11 cellular contexts compared by ENCODE assay signal in genomic region chr3:4712109-4712508, GRCh38.
DNase-seq lines count a peak whose midpoint lies in the region; ATAC-seq and TF ChIP-seq lines count a peak whose summit lies in the region.
"Had no signal": no experiment of that assay in that cellular context is flagged by ENCODE, and none has a peak within 500 bp of the region (broad histone marks: within the 10 kb centered on the region; RNA-seq: fewer than 3 reads in every experiment).

No MANE protein-coding gene starts in this region.

- peak overlapping the region; percentile 87 for H3K27ac ChIP-seq in PC-9
- H3K27ac ChIP-seq in suprapubic skin = peak overlapping the region; percentile 20
- H3K27ac ChIP-seq: 22Rv1, pancreas had no signal

- no peak for TF ChIP-seq EP300 in suprapubic skin (IDR thresholded peaks at IDR 0.05)

- no peaks in the 10 kb centered on the region for H3K27me3 Mint-ChIP-seq in stimulated activated naive B cell treated with anti-CD40 and anti-IgM and Interleukin-4, amounts not matched to agents 10 μg/mL and 1 μg/mL and 100 μg/mL, for 72 hours
- H3K27me3 Mint-ChIP-seq in nephron progenitor cell (ENCODE audit: low read depth, poor library complexity) = no peaks in the 10 kb centered on the region
- H3K27me3 Mint-ChIP-seq: dendritic cell treated with granulocyte-macrophage colony-stimulating factor and Interleukin-4, amounts not matched to agents 40 ng/mL and 50 ng/mL, for 4 days had no signal

- H3K4me1 ChIP-seq in PC-9 (replicated peaks; ENCODE audit: insufficient read depth) = peaks cover 13% of the 10 kb centered on the region
- peaks cover 13% of the 10 kb centered on the region for H3K4me1 ChIP-seq in suprapubic skin

- POLR2A ChIA-PET in PC-9 (lab: Charles Lee; ENCODE audit: unreplicated experiment) = interaction anchor here (0.5 to 1.2 kb wide), 5 partner anchors 9 to 341 kb away, joined by 3 to 10 read pairs (median 6); partner anchors contain the start of gene BHLHE40

- H3K9me3 ChIP-seq in PC-9 (ENCODE audit: insufficient read depth, low read depth) = no peaks in the 10 kb centered on the region
- H3K9me3 ChIP-seq in suprapubic skin = no peaks in the 10 kb centered on the region
- H3K9me3 ChIP-seq: pancreas had no signal

- peaks cover 3% of the 10 kb centered on the region; the same call in 1 of the 2 replicates for H3F3A ChIP-seq in PC-9 (ENCODE audit: insufficient read depth, low read depth)

- no peak for TF ChIP-seq POLR2A in suprapubic skin (IDR thresholded peaks at IDR 0.05)

- intact Hi-C loops in PC-9 (cut with micrococcal nuclease; ENCODE audit: unreplicated experiment) = loop anchor here (1.0 to 5.0 kb wide), 2 partner anchors 410 to 485 kb away; partner anchors contain the start of gene ARL8B

- DNase-seq in DMS153 (lab: John Stamatoyannopoulos, UW) (peak; percentile 64), DMS153 treated with DMSO at 0.1 percent for 48 hours (lab: John Stamatoyannopoulos, UW; ENCODE audit: unreplicated experiment) (no peak), PC-9 (peak; percentile 69 to 91), fibroblast of peridontal ligament (ENCODE audit: extremely low read depth) (peak; percentile 70), suprapubic skin (ENCODE audit: low spot score in 2 of 2) (no peak), SHP77 treated with DMSO at 0.1 percent for 48 hours (lab: John Stamatoyannopoulos, UW) (no peak), nephron progenitor cell (no peak)
- DNase-seq in stimulated activated naive B cell treated with anti-CD40 and anti-IgM and Interleukin-4, amounts not matched to agents 10 μg/mL and 1 μg/mL and 100 μg/mL, for 72 hours = no peak

- H3K79me2 ChIP-seq in PC-9 (ENCODE audit: low read depth) = no peaks in the 10 kb centered on the region

- no peaks in the 10 kb centered on the region for H3K9me3 Mint-ChIP-seq in stimulated activated naive B cell treated with anti-CD40 and anti-IgM and Interleukin-4, amounts not matched to agents 10 μg/mL and 1 μg/mL and 100 μg/mL, for 72 hours
- H3K9me3 Mint-ChIP-seq in nephron progenitor cell = no peaks in the 10 kb centered on the region
- H3K9me3 Mint-ChIP-seq: dendritic cell treated with granulocyte-macrophage colony-stimulating factor and Interleukin-4, amounts not matched to agents 40 ng/mL and 50 ng/mL, for 4 days had no signal

- H2AFZ ChIP-seq in PC-9 = no peak overlapping the region

- H3K4me2 ChIP-seq in PC-9 = peak overlapping the region; percentile 70

- no peak overlapping the region for H3K4me3 Mint-ChIP-seq in stimulated activated naive B cell treated with anti-CD40 and anti-IgM and Interleukin-4, amounts not matched to agents 10 μg/mL and 1 μg/mL and 100 μg/mL, for 72 hours
- H3K4me3 Mint-ChIP-seq in nephron progenitor cell = no peak overlapping the region
- H3K4me3 Mint-ChIP-seq: dendritic cell treated with granulocyte-macrophage colony-stimulating factor and Interleukin-4, amounts not matched to agents 40 ng/mL and 50 ng/mL, for 4 days had no signal

- no peaks in the 10 kb centered on the region for H3K36me3 ChIP-seq in PC-9 (ENCODE audit: low read depth)
- H3K36me3 ChIP-seq in suprapubic skin = peaks cover under 1% of the 10 kb centered on the region
- H3K36me3 ChIP-seq: pancreas had no signal

- H4K20me1 ChIP-seq in PC-9 (ENCODE audit: insufficient read depth) = no peaks in the 10 kb centered on the region

- CTCF ChIA-PET in PC-9 (lab: Charles Lee) = interaction anchor here (0.6 to 1.9 kb wide), 17 partner anchors 9 to 485 kb away, joined by 3 to 54 read pairs (median 5); partner anchors contain the start of gene BHLHE40

- no peak overlapping the region for H3K27ac Mint-ChIP-seq in stimulated activated naive B cell treated with anti-CD40 and anti-IgM and Interleukin-4, amounts not matched to agents 10 μg/mL and 1 μg/mL and 100 μg/mL, for 72 hours
- H3K27ac Mint-ChIP-seq in nephron progenitor cell = no peak overlapping the region
- H3K27ac Mint-ChIP-seq: dendritic cell treated with granulocyte-macrophage colony-stimulating factor and Interleukin-4, amounts not matched to agents 40 ng/mL and 50 ng/mL, for 4 days had no signal

- TF ChIP-seq CTCF in PC-9 (conservative IDR thresholded peaks at IDR 0.05) (no peak), suprapubic skin (IDR thresholded peaks at IDR 0.05) (no peak), nephron progenitor cell (IDR thresholded peaks at IDR 0.05) (no peak)

- peaks cover 26 to 53% of the 10 kb centered on the region in 2 donors for H3K36me3 Mint-ChIP-seq in stimulated activated naive B cell treated with anti-CD40 and anti-IgM and Interleukin-4, amounts not matched to agents 10 μg/mL and 1 μg/mL and 100 μg/mL, for 72 hours
- peaks cover 55% of the 10 kb centered on the region for H3K36me3 Mint-ChIP-seq in nephron progenitor cell (ENCODE audit: low read depth)

- BruUV-seq in PC-9 (replicated peaks; lab: Mats Ljungman, UMichigan) = no TSS peak

- no peaks in the 10 kb centered on the region for H3K27me3 ChIP-seq in PC-9 (ENCODE audit: insufficient read depth, low read depth)
- no peaks in the 10 kb centered on the region for H3K27me3 ChIP-seq in suprapubic skin
- H3K27me3 ChIP-seq: pancreas had no signal

- no peaks in the 10 kb centered on the region for H3K9me2 ChIP-seq in PC-9 (ENCODE audit: insufficient read depth)

- WGBS in suprapubic skin = 55% methylated on average over 7 of the region's 7 CpGs

- ATAC-seq in stimulated activated naive B cell treated with anti-CD40 and anti-IgM and Interleukin-4, amounts not matched to agents 10 μg/mL and 1 μg/mL and 100 μg/mL, for 72 hours (replicated peaks) = no peak

- H3K4me3 ChIP-seq in PC-9 = peak overlapping the region; percentile 23; the same call in 1 of the 2 replicates
- no peak overlapping the region for H3K4me3 ChIP-seq in suprapubic skin
- H3K4me3 ChIP-seq: pancreas had no signal

- peaks cover 2 to 11% of the 10 kb centered on the region in 2 donors for H3K4me1 Mint-ChIP-seq in stimulated activated naive B cell treated with anti-CD40 and anti-IgM and Interleukin-4, amounts not matched to agents 10 μg/mL and 1 μg/mL and 100 μg/mL, for 72 hours
- peaks cover 5% of the 10 kb centered on the region for H3K4me1 Mint-ChIP-seq in nephron progenitor cell

Comparison
In these comparisons a context has a peak if more than half of its experiments do, and no peak if none do; other contexts are left out.
1. DNase-seq: peak in DMS153 (single experiment), PC-9 (2 of 2) and fibroblast of peridontal ligament (single experiment); none in DMS153 treated with DMSO at 0.1 percent for 48 hours (single experiment), suprapubic skin (0 of 2), SHP77 treated with DMSO at 0.1 percent for 48 hours (single experiment), stimulated activated naive B cell treated with anti-CD40 and anti-IgM and Interleukin-4, amounts not matched to agents 10 μg/mL and 1 μg/mL and 100 μg/mL, for 72 hours (single experiment) and nephron progenitor cell (single experiment).